Comparison of ENCODE assay signal across 8 cellular contexts in genomic region chr19:17243854-17244617, GRCh38. TPM values are rescaled to one million over a fixed set of nuclear protein-coding genes. Genes with fewer than 3 reads are reported as not detected.
DNase-seq lines count a peak whose midpoint lies in the region; ATAC-seq and TF ChIP-seq lines count a peak whose summit lies in the region.

No MANE protein-coding gene starts in this region.

- H3K9ac ChIP-seq in fibroblast of lung (ENCODE audit: insufficient read depth, low read length): peak overlapping the region; percentile 52

- H3K9me3 ChIP-seq in fibroblast of lung (ENCODE audit: control insufficient read depth, insufficient read depth, low read depth, low read length) (no peaks in the 10 kb centered on the region), neuron (ENCODE audit: low read length) (no peaks in the 10 kb centered on the region)

- CTCF ChIA-PET in T-cell (lab: Charles Lee): no interaction called here

- H3K79me2 ChIP-seq in fibroblast of lung (ENCODE audit: control insufficient read depth, insufficient read depth, low read length): peaks cover 40% of the 10 kb centered on the region

- peak overlapping the region; percentile 93 for H3K4me2 ChIP-seq in fibroblast of lung (ENCODE audit: extremely low read depth, insufficient read depth, low read length)

- POLR2A ChIA-PET in T-cell (lab: Charles Lee): interaction anchor here (0.6 kb wide), 2 partner anchors 18 to 119 kb away, joined by 12 to 13 read pairs; partner anchors contain the start of gene OCEL1 (in 1 of the 2)

- peak overlapping the region; percentile 74 to 84 (median 80) for H3K4me3 ChIP-seq in fibroblast of lung (replicated peaks in 1 of 4; ENCODE audit: control extremely low read depth in 1 of 4, insufficient read depth in 1 of 4, low read depth in 3 of 4, low read length in 4 of 4)
- peak overlapping the region; percentile 98 for H3K4me3 ChIP-seq in neuron (ENCODE audit: low read length)

- peak overlapping the region; percentile 59 for H2AFZ ChIP-seq in fibroblast of lung (ENCODE audit: low read length)
- no peak overlapping the region for H2AFZ ChIP-seq in neuron (ENCODE audit: low read depth, low read length)

- peak overlapping the region; percentile 61 for H3K27ac ChIP-seq in fibroblast of lung (ENCODE audit: insufficient read depth, low read length)

- H3K36me3 ChIP-seq in fibroblast of lung (ENCODE audit: control insufficient read depth, insufficient read depth, low read length): peaks cover 3% of the 10 kb centered on the region
- H3K36me3 ChIP-seq in neuron (ENCODE audit: insufficient read depth, low read length): peaks cover 7% of the 10 kb centered on the region

- H3K27ac Mint-ChIP-seq in T-cell: peak overlapping the region in 1 of 2 donors; percentile 31

- ATAC-seq in T-cell (replicated peaks in 1 of 4) (no peak), GM19328 (IDR thresholded peaks at IDR 0.05; ENCODE audit: unreplicated experiment) (no peak), HG02571 (IDR thresholded peaks at IDR 0.05; ENCODE audit: unreplicated experiment) (no peak)

- DNase-seq in NCI-H510A treated with DMSO at 0.1 percent for 48 hours (lab: John Stamatoyannopoulos, UW): peak; percentile 13
- no peak for DNase-seq in NCI-H510A (lab: John Stamatoyannopoulos, UW)
- DNase-seq in T-cell: no peak
- peak in 1 of 2 donors; percentile 38 for DNase-seq in fibroblast of lung (ENCODE audit: low read depth in 2 of 2)
- DNase-seq in D341Med (ENCODE audit: low spot score): no peak

- H3K4me3 Mint-ChIP-seq in T-cell: peak overlapping the region; percentile 54 to 65 (median 57)

- peaks cover 9% of the 10 kb centered on the region for H3K4me1 ChIP-seq in fibroblast of lung (ENCODE audit: control insufficient read depth, extremely low read depth, insufficient read depth, low read length)
- peaks cover 45% of the 10 kb centered on the region for H3K4me1 ChIP-seq in neuron (ENCODE audit: insufficient read depth, low read length)

- H3K27me3 ChIP-seq in fibroblast of lung (ENCODE audit: control insufficient read depth, insufficient read depth, low read length): no peaks in the 10 kb centered on the region
- H3K27me3 ChIP-seq in neuron (ENCODE audit: insufficient read depth, low read length): no peaks in the 10 kb centered on the region

- no peaks in the 10 kb centered on the region for H3K36me3 Mint-ChIP-seq in T-cell

- TF ChIP-seq CTCF in fibroblast of lung (conservative IDR thresholded peaks at IDR 0.05 in 1 of 2, IDR thresholded peaks at IDR 0.05 in 1 of 2; ENCODE audit: low read depth in 1 of 2, low read length in 2 of 2): no peak

- H4K20me1 ChIP-seq in fibroblast of lung (ENCODE audit: control insufficient read depth, extremely low read depth, insufficient read depth, low read length): no peaks in the 10 kb centered on the region

- peaks cover 0 to 16% (median 6%) of the 10 kb centered on the region in 3 donors for H3K4me1 Mint-ChIP-seq in T-cell

- peaks cover 5 to 7% of the 10 kb centered on the region in 2 donors for H3K27me3 Mint-ChIP-seq in T-cell

- no peaks in the 10 kb centered on the region for H3K9me3 Mint-ChIP-seq in T-cell

RNA-seq across cellular contexts. Expression of gene NR2F6, which starts 1.7 kb away (rescaled TPM):
- total RNA-seq in T-cell (1 to 10 TPM in 4 of 5 donors, under 1 TPM in 1; 0.55 to 6.4 (median 2.8) TPM), fibroblast of lung (37.0 and 42.4 TPM in 2 replicates)
- polyA plus RNA-seq in fibroblast of lung: 9.6 and 10.4 TPM in 2 replicates
- 18.4 and 27.7 TPM in 2 replicates for polyA plus RNA-seq in fibroblast of lung (2012)
- polyA minus RNA-seq in fibroblast of lung (ENCODE audit: low replicate concordance): 22.1 and 22.8 TPM in 2 replicates

RNA-seq across cellular contexts. Expression of gene OCEL1, which starts 18.0 kb away (rescaled TPM):
- total RNA-seq in T-cell (10 to 100 TPM; 21.5 to 33.3 (median 23.0) TPM), fibroblast of lung (2.6 and 4.6 TPM in 2 replicates)
- 4.5 and 8.8 TPM in 2 replicates for polyA plus RNA-seq in fibroblast of lung
- polyA plus RNA-seq in fibroblast of lung (2012): 18.7 and 20.4 TPM in 2 replicates
- 14.2 and 15.9 TPM in 2 replicates for polyA minus RNA-seq in fibroblast of lung (ENCODE audit: low replicate concordance)

RNA-seq across cellular contexts. Expression of gene USHBP1, which starts 20.5 kb away (rescaled TPM):
- total RNA-seq in T-cell (under 1 TPM in 4 of 5 donors, not detected in 1; 0.10 to 0.61 (median 0.38) TPM), fibroblast of lung (under 0.01 TPM in 1 of 2 replicates, not detected in the other)
- not detected in 2 replicates for polyA plus RNA-seq in fibroblast of lung
- not detected in 2 replicates for polyA plus RNA-seq in fibroblast of lung (2012)
- not detected in 2 replicates for polyA minus RNA-seq in fibroblast of lung (ENCODE audit: low replicate concordance)

RNA-seq across cellular contexts. Expression of gene BABAM1, which starts 23.2 kb away (rescaled TPM):
- total RNA-seq in T-cell: 100 to 1,000 TPM in 3 of 5 donors, 10 to 100 TPM in 2; 76.7 to 130 (median 117) TPM
- 74.3 and 79.4 TPM in 2 replicates for total RNA-seq in fibroblast of lung
- 68.8 and 81.2 TPM in 2 replicates for polyA plus RNA-seq in fibroblast of lung
- polyA plus RNA-seq in fibroblast of lung (2012): 80.0 and 94.8 TPM in 2 replicates
- 47.8 and 87.1 TPM in 2 replicates for polyA minus RNA-seq in fibroblast of lung (ENCODE audit: low replicate concordance)

RNA-seq across cellular contexts. Expression of gene USE1, which starts 28.9 kb away (rescaled TPM):
- 10 to 100 TPM; 23.8 to 45.2 (median 38.6) TPM for total RNA-seq in T-cell
- total RNA-seq in fibroblast of lung: 23.8 and 26.5 TPM in 2 replicates
- 25.8 and 27.1 TPM in 2 replicates for polyA plus RNA-seq in fibroblast of lung
- 33.5 and 33.7 TPM in 2 replicates for polyA plus RNA-seq in fibroblast of lung (2012)
- polyA minus RNA-seq in fibroblast of lung (ENCODE audit: low replicate concordance): 10.8 and 17.7 TPM in 2 replicates
